ENCODE assay signal across 8 cellular contexts in genomic region chr13:46386426-46386995, GRCh38. TPM values are rescaled to one million over a fixed set of nuclear protein-coding genes. Genes with fewer than 3 reads are reported as not detected.
A peak's percentile ranks its signal among the peaks of the same experiment; 100 is the strongest.
DNase-seq lines count a peak whose midpoint lies in the region; ATAC-seq, FAIRE-seq and TF ChIP-seq lines count a peak whose summit lies in the region.

No MANE protein-coding gene starts in this region.

- H3K4me1 ChIP-seq in keratinocyte (ENCODE audit: control insufficient read depth, extremely low read depth, insufficient read depth, low read length) = peaks cover 22% of the 10 kb centered on the region

- H3K27ac Mint-ChIP-seq in activated naive CD4-positive, alpha-beta T cell treated with anti-CD3 and anti-CD28 coated beads, Interleukin-2, amount 50 U/mL, for 24 hours = no peak overlapping the region
- peak overlapping the region; percentile 94 for H3K27ac Mint-ChIP-seq in stimulated activated naive B cell treated with anti-CD40 and anti-IgM and Interleukin-4, amounts not matched to agents 10 μg/mL and 1 μg/mL and 100 μg/mL, for 72 hours

- dilution Hi-C loops in keratinocyte (cut with MboI; ENCODE audit: extremely low pct_ligation_motif_present, low sequenced_read_pairs) = no loop called here

- H3K9ac ChIP-seq in keratinocyte (ENCODE audit: control insufficient read depth, extremely low read depth, insufficient read depth, low read length) = no peak overlapping the region

- DNase-seq in keratinocyte (ENCODE audit: low read depth, low spot score) = no peak
- no peak for DNase-seq in stimulated activated naive B cell treated with anti-CD40 and anti-IgM and Interleukin-4, amounts not matched to agents 10 μg/mL and 1 μg/mL and 100 μg/mL, for 72 hours
- no peak for DNase-seq in UCSD-AML1 (lab: John Stamatoyannopoulos, UW; ENCODE audit: unreplicated experiment)
- no peak for DNase-seq in NAMALWA (ENCODE audit: low spot score)
- no peak for DNase-seq in DMS114 treated with DMSO at 0.1 percent for 48 hours (lab: John Stamatoyannopoulos, UW; ENCODE audit: unreplicated experiment)

- H2AFZ ChIP-seq in keratinocyte (ENCODE audit: control insufficient read depth, low read length) = no peak overlapping the region

- H3K9me1 ChIP-seq in keratinocyte (ENCODE audit: control insufficient read depth, extremely low read depth, insufficient read depth, low read length) = no peaks in the 10 kb centered on the region

- no peak for TF ChIP-seq CTCF in keratinocyte (optimal IDR thresholded peaks at IDR 0.05 in 1 of 3, IDR thresholded peaks at IDR 0.05 in 1 of 3, conservative IDR thresholded peaks at IDR 0.05 in 1 of 3; ENCODE audit: extremely low read depth in 1 of 3, insufficient read depth in 2 of 3, low read length in 3 of 3)

- no peaks in the 10 kb centered on the region for H3K36me3 ChIP-seq in keratinocyte (ENCODE audit: control insufficient read depth in 2 of 2, extremely low read depth in 1 of 2, insufficient read depth in 2 of 2, low read length in 2 of 2)

- peaks cover 28% of the 10 kb centered on the region for H3K27me3 Mint-ChIP-seq in activated naive CD4-positive, alpha-beta T cell treated with anti-CD3 and anti-CD28 coated beads, Interleukin-2, amount 50 U/mL, for 24 hours
- no peaks in the 10 kb centered on the region for H3K27me3 Mint-ChIP-seq in stimulated activated naive B cell treated with anti-CD40 and anti-IgM and Interleukin-4, amounts not matched to agents 10 μg/mL and 1 μg/mL and 100 μg/mL, for 72 hours

- no peak for FAIRE-seq in keratinocyte (lab: Jason Lieb, UNC)

- H3K36me3 Mint-ChIP-seq in activated naive CD4-positive, alpha-beta T cell treated with anti-CD3 and anti-CD28 coated beads, Interleukin-2, amount 50 U/mL, for 24 hours = no peaks in the 10 kb centered on the region
- H3K36me3 Mint-ChIP-seq in stimulated activated naive B cell treated with anti-CD40 and anti-IgM and Interleukin-4, amounts not matched to agents 10 μg/mL and 1 μg/mL and 100 μg/mL, for 72 hours = peaks cover 31 to 33% of the 10 kb centered on the region in 2 donors

- no peaks in the 10 kb centered on the region for H3K79me2 ChIP-seq in keratinocyte (ENCODE audit: control insufficient read depth, insufficient read depth, low read length)

- no peak overlapping the region for H3K27ac ChIP-seq in keratinocyte (ENCODE audit: control insufficient read depth, insufficient read depth, low read length)

- peak overlapping the region; percentile 89 for H3K4me3 Mint-ChIP-seq in activated naive CD4-positive, alpha-beta T cell treated with anti-CD3 and anti-CD28 coated beads, Interleukin-2, amount 50 U/mL, for 24 hours
- H3K4me3 Mint-ChIP-seq in stimulated activated naive B cell treated with anti-CD40 and anti-IgM and Interleukin-4, amounts not matched to agents 10 μg/mL and 1 μg/mL and 100 μg/mL, for 72 hours = peak overlapping the region; percentile 95 to 96

- H3K4me2 ChIP-seq in keratinocyte (ENCODE audit: control insufficient read depth, extremely low read depth, insufficient read depth, low read depth, low read length) = peak overlapping the region; percentile 74

- H3K9me3 Mint-ChIP-seq in activated naive CD4-positive, alpha-beta T cell treated with anti-CD3 and anti-CD28 coated beads, Interleukin-2, amount 50 U/mL, for 24 hours = no peaks in the 10 kb centered on the region
- peaks cover 2 to 4% of the 10 kb centered on the region in 2 donors for H3K9me3 Mint-ChIP-seq in stimulated activated naive B cell treated with anti-CD40 and anti-IgM and Interleukin-4, amounts not matched to agents 10 μg/mL and 1 μg/mL and 100 μg/mL, for 72 hours

- H3K4me1 Mint-ChIP-seq in activated naive CD4-positive, alpha-beta T cell treated with anti-CD3 and anti-CD28 coated beads, Interleukin-2, amount 50 U/mL, for 24 hours = peaks cover 25% of the 10 kb centered on the region
- peaks cover 36 to 60% of the 10 kb centered on the region in 2 donors for H3K4me1 Mint-ChIP-seq in stimulated activated naive B cell treated with anti-CD40 and anti-IgM and Interleukin-4, amounts not matched to agents 10 μg/mL and 1 μg/mL and 100 μg/mL, for 72 hours

- ATAC-seq in HG02885 (IDR thresholded peaks at IDR 0.05; ENCODE audit: poor library complexity, unreplicated experiment) (peak; percentile 0), GM19035 (IDR thresholded peaks at IDR 0.05; ENCODE audit: unreplicated experiment) (no peak)
- ATAC-seq in stimulated activated naive B cell treated with anti-CD40 and anti-IgM and Interleukin-4, amounts not matched to agents 10 μg/mL and 1 μg/mL and 100 μg/mL, for 72 hours (replicated peaks) = peak in 1 of 2 donors; percentile 1

- H4K20me1 ChIP-seq in keratinocyte (ENCODE audit: control insufficient read depth, extremely low read depth, insufficient read depth, low read length) = no peaks in the 10 kb centered on the region

- H3K27me3 ChIP-seq in keratinocyte (ENCODE audit: control insufficient read depth, extremely low read depth, insufficient read depth, low read length) = peaks cover 20% of the 10 kb centered on the region

- H3K4me3 ChIP-seq in keratinocyte (ENCODE audit: control insufficient read depth in 2 of 3, extremely low read depth in 1 of 3, insufficient read depth in 2 of 3, low read depth in 1 of 3, low read length in 3 of 3) = peak overlapping the region; percentile 28 to 57 (median 48)

- H3K9me3 ChIP-seq in keratinocyte (ENCODE audit: control insufficient read depth, low read depth, low read length) = no peaks in the 10 kb centered on the region

RNA-seq across cellular contexts. Expression of gene RUBCNL, which starts 0.5 kb away (rescaled TPM):
- polyA plus RNA-seq in keratinocyte = 0.05 to 0.16 TPM (median 0.12 TPM) in 3 replicates
- not detected for polyA plus RNA-seq in keratinocyte (2011; ENCODE audit: low read depth)
- polyA plus RNA-seq in keratinocyte (2011; cell fraction: cytosol; rRNA removed) = 0.09 TPM in 1 of 2 replicates, not detected in the other
- polyA plus RNA-seq in keratinocyte (2011; cell fraction: nucleus; rRNA removed) = 0.12 and 0.31 TPM in 2 replicates
- 0.08 TPM in 1 of 2 replicates, not detected in the other for polyA plus RNA-seq in keratinocyte (2012; ENCODE audit: low replicate concordance)
- 0.74 TPM in 1 of 3 replicates, not detected in the others for polyA minus RNA-seq in keratinocyte
- not detected for polyA minus RNA-seq in keratinocyte (2011; cell fraction: cytosol; rRNA and poly(A)+ RNA removed)
- 0.21 TPM in 1 of 2 replicates, not detected in the other for polyA minus RNA-seq in keratinocyte (2011; cell fraction: nucleus; rRNA and poly(A)+ RNA removed)
